Comparison of ENCODE assay signal across 13 cellular contexts in genomic region chr12:124030510-124030909, GRCh38. TPM values are rescaled to one million over a fixed set of nuclear protein-coding genes. Genes with fewer than 3 reads are reported as not detected.
DNase-seq lines count a peak whose midpoint lies in the region; ATAC-seq and TF ChIP-seq lines count a peak whose summit lies in the region.
"Had no signal": no experiment of that assay in that cellular context is flagged by ENCODE, and none has a peak within 500 bp of the region (broad histone marks: within the 10 kb centered on the region; RNA-seq: fewer than 3 reads in every experiment).

No MANE protein-coding gene starts in this region.

- peaks cover 10% of the 10 kb centered on the region for H3K4me1 Mint-ChIP-seq in mesothelial cell of epicardium
- peaks cover 19% of the 10 kb centered on the region for H3K4me1 Mint-ChIP-seq in CD14-positive monocyte
- peaks cover 5 to 6% of the 10 kb centered on the region in 2 donors for H3K4me1 Mint-ChIP-seq in stimulated activated naive B cell treated with anti-CD40 and anti-IgM and Interleukin-4, amounts not matched to agents 10 μg/mL and 1 μg/mL and 100 μg/mL, for 72 hours
- peaks cover 31% of the 10 kb centered on the region for H3K4me1 Mint-ChIP-seq in nephron progenitor cell
- H3K4me1 Mint-ChIP-seq: activated CD4-positive, alpha-beta T cell treated with anti-CD3 and anti-CD28 coated beads, Interleukin-2, amount 10 ng/mL, durations not matched to agents 24 days and 14 days had no signal

- ATAC-seq in stimulated activated naive B cell treated with anti-CD40 and anti-IgM and Interleukin-4, amounts not matched to agents 10 μg/mL and 1 μg/mL and 100 μg/mL, for 72 hours (replicated peaks), result no peak

- H3K36me3 Mint-ChIP-seq in mesothelial cell of epicardium, result peaks cover 4% of the 10 kb centered on the region
- no peaks in the 10 kb centered on the region for H3K36me3 Mint-ChIP-seq in CD14-positive monocyte
- peaks cover 0 to 5% of the 10 kb centered on the region in 2 donors for H3K36me3 Mint-ChIP-seq in stimulated activated naive B cell treated with anti-CD40 and anti-IgM and Interleukin-4, amounts not matched to agents 10 μg/mL and 1 μg/mL and 100 μg/mL, for 72 hours
- no peaks in the 10 kb centered on the region for H3K36me3 Mint-ChIP-seq in nephron progenitor cell (ENCODE audit: low read depth)
- H3K36me3 Mint-ChIP-seq: activated naive CD4-positive, alpha-beta T cell treated with anti-CD3 and anti-CD28 coated beads, Interleukin-2, amount 10 ng/mL, durations not matched to agents 7 days and 5 days had no signal

- H3K4me3 Mint-ChIP-seq in mesothelial cell of epicardium (peak overlapping the region; percentile 13), CD14-positive monocyte (no peak overlapping the region), nephron progenitor cell (no peak overlapping the region)
- no peak overlapping the region for H3K4me3 Mint-ChIP-seq in stimulated activated naive B cell treated with anti-CD40 and anti-IgM and Interleukin-4, amounts not matched to agents 10 μg/mL and 1 μg/mL and 100 μg/mL, for 72 hours
- H3K4me3 Mint-ChIP-seq: activated CD4-positive, alpha-beta T cell treated with anti-CD3 and anti-CD28 coated beads, Interleukin-2, amount 10 ng/mL, durations not matched to agents 24 days and 14 days; activated naive CD4-positive, alpha-beta T cell treated with anti-CD3 and anti-CD28 coated beads, Interleukin-2, amount 10 ng/mL, durations not matched to agents 7 days and 5 days had no signal

- H3K27me3 Mint-ChIP-seq in mesothelial cell of epicardium (ENCODE audit: low read depth) (no peaks in the 10 kb centered on the region), CD14-positive monocyte (ENCODE audit: low read depth in 3 of 3) (peaks cover 0 to 6% (median 0%) of the 10 kb centered on the region in 3 donors), nephron progenitor cell (ENCODE audit: low read depth, poor library complexity) (peaks cover 3% of the 10 kb centered on the region)
- H3K27me3 Mint-ChIP-seq in stimulated activated naive B cell treated with anti-CD40 and anti-IgM and Interleukin-4, amounts not matched to agents 10 μg/mL and 1 μg/mL and 100 μg/mL, for 72 hours, result peaks cover 6 to 10% of the 10 kb centered on the region in 2 donors

- H3K9me3 Mint-ChIP-seq in mesothelial cell of epicardium, result no peaks in the 10 kb centered on the region
- H3K9me3 Mint-ChIP-seq in CD14-positive monocyte, result peaks cover 0 to 3% (median 0%) of the 10 kb centered on the region in 7 donors
- no peaks in the 10 kb centered on the region for H3K9me3 Mint-ChIP-seq in stimulated activated naive B cell treated with anti-CD40 and anti-IgM and Interleukin-4, amounts not matched to agents 10 μg/mL and 1 μg/mL and 100 μg/mL, for 72 hours
- H3K9me3 Mint-ChIP-seq in nephron progenitor cell, result no peaks in the 10 kb centered on the region
- H3K9me3 Mint-ChIP-seq: activated CD4-positive, alpha-beta T cell treated with anti-CD3 and anti-CD28 coated beads, Interleukin-2, amount 10 ng/mL, durations not matched to agents 24 days and 14 days; activated naive CD4-positive, alpha-beta T cell treated with anti-CD3 and anti-CD28 coated beads, Interleukin-2, amount 10 ng/mL, durations not matched to agents 7 days and 5 days had no signal

- no peak for TF ChIP-seq CTCF in mesothelial cell of epicardium (IDR thresholded peaks at IDR 0.05; ENCODE audit: unreplicated experiment)
- TF ChIP-seq CTCF in CD14-positive monocyte (IDR thresholded peaks at IDR 0.05), result no peak
- no peak for TF ChIP-seq CTCF in nephron progenitor cell (IDR thresholded peaks at IDR 0.05)

- DNase-seq in AG08396 (ENCODE audit: low spot score) (peak; percentile 38), LHCN-M2 (ENCODE audit: low read depth) (peak; percentile 78), dedifferentiated amniotic fluid mesenchymal stem cell (ENCODE audit: extremely low spot score) (peak; percentile 83), mesothelial cell of epicardium (ENCODE audit: low spot score in 2 of 2, unreplicated experiment in 2 of 2) (no peak), activated T-cell treated with anti-CD3 and anti-CD28 coated beads for 4 hours (no peak), CD14-positive monocyte (ENCODE audit: low spot score) (no peak), nephron progenitor cell (no peak)
- no peak for DNase-seq in stimulated activated naive B cell treated with anti-CD40 and anti-IgM and Interleukin-4, amounts not matched to agents 10 μg/mL and 1 μg/mL and 100 μg/mL, for 72 hours
- DNase-seq: activated CD4-positive, alpha-beta T cell treated with anti-CD3 and anti-CD28 coated beads, Interleukin-2, amount 10 ng/mL, durations not matched to agents 24 days and 14 days; activated naive CD4-positive, alpha-beta T cell treated with anti-CD3 and anti-CD28 coated beads, Interleukin-2, amount 10 ng/mL, durations not matched to agents 7 days and 5 days; esophagus squamous epithelium; NCI-H2171 treated with DMSO at 0.1 percent for 48 hours; spleen had no signal

- peak overlapping the region; percentile 86 for H3K27ac Mint-ChIP-seq in mesothelial cell of epicardium
- H3K27ac Mint-ChIP-seq in CD14-positive monocyte, result no peak overlapping the region
- no peak overlapping the region for H3K27ac Mint-ChIP-seq in stimulated activated naive B cell treated with anti-CD40 and anti-IgM and Interleukin-4, amounts not matched to agents 10 μg/mL and 1 μg/mL and 100 μg/mL, for 72 hours
- H3K27ac Mint-ChIP-seq in nephron progenitor cell, result no peak overlapping the region
- H3K27ac Mint-ChIP-seq: activated CD4-positive, alpha-beta T cell treated with anti-CD3 and anti-CD28 coated beads, Interleukin-2, amount 10 ng/mL, durations not matched to agents 24 days and 14 days; activated naive CD4-positive, alpha-beta T cell treated with anti-CD3 and anti-CD28 coated beads, Interleukin-2, amount 10 ng/mL, durations not matched to agents 7 days and 5 days had no signal

- intact Hi-C loops in CD14-positive monocyte (cut with micrococcal nuclease), result loop anchor here (10.0 kb wide), 3 partner anchors 744 to 874 kb away; no protein-coding TSS in a partner anchor

RNA-seq across cellular contexts. Expression of gene ZNF664, which starts 57.5 kb away (rescaled TPM):
- total RNA-seq in LHCN-M2 (2014; rRNA removed) (32.5 and 43.2 TPM in 2 replicates), mesothelial cell of epicardium (112 to 122 TPM (median 116 TPM) in 3 replicates)
- 20.4 TPM for polyA plus RNA-seq in LHCN-M2 (2012)
- 1 to 10 TPM; 1.5 to 2.7 TPM for polyA plus RNA-seq in CD14-positive monocyte

RNA-seq across cellular contexts. Expression of gene CCDC92, which starts 57.9 kb away (rescaled TPM):
- total RNA-seq in LHCN-M2 (2014; rRNA removed) (10.3 and 16.4 TPM in 2 replicates), mesothelial cell of epicardium (51.9 to 55.1 TPM (median 52.4 TPM) in 3 replicates)
- 39.6 TPM for polyA plus RNA-seq in LHCN-M2 (2012)
- polyA plus RNA-seq in CD14-positive monocyte, result 1 to 10 TPM; 4.4 to 5.5 TPM

Comparison
In these comparisons a context has a peak if more than half of its experiments do, and no peak if none do; other contexts are left out.
1. DNase-seq: peak in AG08396 (single experiment), LHCN-M2 (single experiment) and dedifferentiated amniotic fluid mesenchymal stem cell (single experiment); none in mesothelial cell of epicardium (0 of 2), activated T-cell treated with anti-CD3 and anti-CD28 coated beads for 4 hours (single experiment), CD14-positive monocyte (single experiment), stimulated activated naive B cell treated with anti-CD40 and anti-IgM and Interleukin-4, amounts not matched to agents 10 μg/mL and 1 μg/mL and 100 μg/mL, for 72 hours (single experiment) and nephron progenitor cell (single experiment).